Comparison of ENCODE assay signal across 8 cellular contexts in the genomic region with DNA sequence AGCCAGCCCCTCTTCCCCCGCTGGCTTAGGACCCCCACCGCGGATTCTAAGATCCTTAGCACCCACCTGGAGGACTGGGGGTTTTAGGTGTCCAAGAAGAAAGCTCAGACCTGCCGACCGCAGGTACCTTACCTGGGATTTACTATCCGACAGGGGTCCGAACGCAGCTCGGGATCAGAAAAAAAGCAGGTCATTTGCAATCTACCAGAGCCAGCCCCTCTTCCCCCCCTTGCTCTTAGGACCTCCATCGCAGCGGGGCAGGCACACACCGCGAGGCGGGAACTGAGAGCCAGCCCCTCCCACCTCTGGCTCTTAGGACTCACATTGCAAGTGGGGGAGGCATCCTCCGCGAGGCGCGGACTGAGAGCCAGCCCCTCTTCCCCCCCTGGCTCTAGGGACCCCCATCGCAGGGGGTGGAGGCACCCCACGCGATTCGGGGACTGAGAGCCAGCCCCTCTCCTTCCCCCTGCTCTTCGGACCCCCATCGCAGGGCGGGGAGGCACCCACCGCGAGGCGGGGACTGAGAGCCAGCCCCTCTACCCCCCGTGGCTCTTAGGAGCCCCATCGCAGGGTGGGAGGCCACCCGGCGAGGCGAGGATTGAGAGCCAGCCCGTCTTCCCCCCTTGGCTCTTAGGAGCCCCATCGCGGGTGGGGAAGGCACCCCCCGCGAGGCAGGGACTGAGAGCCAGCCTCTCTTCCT. TPM values are rescaled to one million over a fixed set of nuclear protein-coding genes. Genes with fewer than 3 reads are reported as not detected.
DNase-seq lines count a peak whose midpoint lies in the region; ATAC-seq and TF ChIP-seq lines count a peak whose summit lies in the region.

No MANE protein-coding gene starts in this region.

- peak overlapping the region; percentile 79 for H3K4me3 Mint-ChIP-seq in CD8-positive, alpha-beta T cell
- peak overlapping the region; percentile 52 for H3K4me3 Mint-ChIP-seq in activated naive CD8-positive, alpha-beta T cell treated with anti-CD3 and anti-CD28 coated beads, Interleukin-2, amount 50 U/mL, for 24 hours

- H3K27ac ChIP-seq in CD8-positive, alpha-beta T cell (ENCODE audit: low read depth, low read length), result no peak overlapping the region
- no peak overlapping the region for H3K27ac ChIP-seq in stomach smooth muscle (ENCODE audit: low read length)
- H3K27ac ChIP-seq in PC-3 (ENCODE audit: low read length), result no peak overlapping the region

- peaks cover 4% of the 10 kb centered on the region for H3K4me1 Mint-ChIP-seq in CD8-positive, alpha-beta T cell (ENCODE audit: low read depth)
- peaks cover 7% of the 10 kb centered on the region for H3K4me1 Mint-ChIP-seq in activated naive CD8-positive, alpha-beta T cell treated with anti-CD3 and anti-CD28 coated beads, Interleukin-2, amount 50 U/mL, for 24 hours

- H3K27me3 Mint-ChIP-seq in CD8-positive, alpha-beta T cell (ENCODE audit: low read depth), result no peaks in the 10 kb centered on the region
- peaks cover 21% of the 10 kb centered on the region for H3K27me3 Mint-ChIP-seq in activated naive CD8-positive, alpha-beta T cell treated with anti-CD3 and anti-CD28 coated beads, Interleukin-2, amount 50 U/mL, for 24 hours

- no peaks in the 10 kb centered on the region for H3K79me2 ChIP-seq in PC-3 (ENCODE audit: low read length)

- POLR2A ChIA-PET in CD8-positive, alpha-beta T cell (lab: Charles Lee), result no interaction called here
- POLR2A ChIA-PET in PC-3 (lab: Charles Lee; ENCODE audit: unreplicated experiment), result no interaction called here

- peak; percentile 69 for ATAC-seq in CD8-positive, alpha-beta T cell
- ATAC-seq in activated naive CD8-positive, alpha-beta T cell treated with anti-CD3 and anti-CD28 coated beads, Interleukin-2, amount 50 U/mL, for 24 hours, result peak; percentile 60
- peak; percentile 52 for ATAC-seq in left colon
- ATAC-seq in HG02970 (IDR thresholded peaks at IDR 0.05; ENCODE audit: low FRiP score, unreplicated experiment), result no peak
- ATAC-seq in PC-3, result no peak

- peak overlapping the region; percentile 52 for H3K4me3 ChIP-seq in CD8-positive, alpha-beta T cell (ENCODE audit: low read depth, low read length)
- H3K4me3 ChIP-seq in H7 (ENCODE audit: insufficient read depth, low read depth, low read length) (peak overlapping the region; percentile 51), stomach smooth muscle (ENCODE audit: low read length in 2 of 2) (peak overlapping the region; percentile 27 to 66), PC-3 (ENCODE audit: low read length) (no peak overlapping the region)

- H3K9me3 Mint-ChIP-seq in CD8-positive, alpha-beta T cell, result no peaks in the 10 kb centered on the region
- no peaks in the 10 kb centered on the region for H3K9me3 Mint-ChIP-seq in activated naive CD8-positive, alpha-beta T cell treated with anti-CD3 and anti-CD28 coated beads, Interleukin-2, amount 50 U/mL, for 24 hours

- no peaks in the 10 kb centered on the region for H3K36me3 ChIP-seq in CD8-positive, alpha-beta T cell (ENCODE audit: insufficient read depth, low read length)
- H3K36me3 ChIP-seq in H7 (replicated peaks; ENCODE audit: control insufficient read depth, insufficient read depth, low read length) (no peaks in the 10 kb centered on the region), stomach smooth muscle (ENCODE audit: control insufficient read depth in 2 of 2, insufficient read depth in 2 of 2, low read length in 2 of 2) (no peaks in the 10 kb centered on the region), PC-3 (ENCODE audit: low read depth, low read length) (no peaks in the 10 kb centered on the region)

- H3K9ac ChIP-seq in stomach smooth muscle (ENCODE audit: low read length in 2 of 2) (peak overlapping the region in 1 of 2 donors; percentile 21), PC-3 (ENCODE audit: low read length) (no peak overlapping the region)

- no TSS peak for BruUV-seq in PC-3 (replicated peaks; lab: Mats Ljungman, UMichigan)

- TF ChIP-seq CTCF in CD8-positive, alpha-beta T cell (IDR thresholded peaks at IDR 0.05), result no peak
- TF ChIP-seq CTCF in PC-3 (conservative IDR thresholded peaks at IDR 0.05; ENCODE audit: low read depth, low read length), result no peak

- no peaks in the 10 kb centered on the region for H3F3A ChIP-seq in PC-3 (ENCODE audit: low read length, unreplicated experiment)

- H3K9me2 ChIP-seq in PC-3 (replicated peaks; ENCODE audit: low read length), result no peaks in the 10 kb centered on the region

- H2AFZ ChIP-seq in PC-3 (ENCODE audit: low read length), result no peak overlapping the region

- peak in 4 of 7 experiments; percentile 39 to 64 (median 46) for DNase-seq in CD8-positive, alpha-beta T cell
- DNase-seq in H7 (peak; percentile 87), NCI-H2196 (lab: John Stamatoyannopoulos, UW; ENCODE audit: unreplicated experiment) (peak; percentile 66), left colon (no peak), PC-3 (no peak)
- no peak for DNase-seq in activated naive CD8-positive, alpha-beta T cell treated with anti-CD3 and anti-CD28 coated beads, Interleukin-2, amount 50 U/mL, for 24 hours

- CTCF ChIA-PET in CD8-positive, alpha-beta T cell (lab: Charles Lee), result no interaction called here
- CTCF ChIA-PET in PC-3 (lab: Charles Lee), result no interaction called here

- no peak overlapping the region for H3K27ac Mint-ChIP-seq in CD8-positive, alpha-beta T cell
- H3K27ac Mint-ChIP-seq in activated naive CD8-positive, alpha-beta T cell treated with anti-CD3 and anti-CD28 coated beads, Interleukin-2, amount 50 U/mL, for 24 hours, result no peak overlapping the region

- H3K36me3 Mint-ChIP-seq in CD8-positive, alpha-beta T cell, result no peaks in the 10 kb centered on the region
- no peaks in the 10 kb centered on the region for H3K36me3 Mint-ChIP-seq in activated naive CD8-positive, alpha-beta T cell treated with anti-CD3 and anti-CD28 coated beads, Interleukin-2, amount 50 U/mL, for 24 hours (ENCODE audit: low read depth)

- intact Hi-C loops in CD8-positive, alpha-beta T cell (cut with DNase I, micrococcal nuclease), result loop anchor here in 1 of 2 experiments (5.0 kb wide), 1 partner anchor 118 kb away; no protein-coding TSS in a partner anchor
- intact Hi-C loops in left colon (cut with DNase I, micrococcal nuclease), result no loop called here
- intact Hi-C loops in PC-3 (cut with micrococcal nuclease), result no loop called here

- H3K27me3 ChIP-seq in CD8-positive, alpha-beta T cell (ENCODE audit: insufficient read depth, low read length), result no peaks in the 10 kb centered on the region
- H3K27me3 ChIP-seq in H7 (ENCODE audit: control insufficient read depth, insufficient read depth, low read length) (peaks cover 34% of the 10 kb centered on the region), stomach smooth muscle (ENCODE audit: control insufficient read depth in 1 of 2, insufficient read depth in 2 of 2, low read length in 2 of 2) (peaks cover 8 to 24% of the 10 kb centered on the region in 2 donors), PC-3 (ENCODE audit: low read length) (peaks cover 7% of the 10 kb centered on the region)

- H3K4me1 ChIP-seq in CD8-positive, alpha-beta T cell (ENCODE audit: insufficient read depth, low read length), result peaks cover 16% of the 10 kb centered on the region
- peaks cover 28% of the 10 kb centered on the region for H3K4me1 ChIP-seq in stomach smooth muscle (ENCODE audit: control insufficient read depth, insufficient read depth, low read length)
- H3K4me1 ChIP-seq in PC-3 (ENCODE audit: insufficient read depth, low read length), result peaks cover 8% of the 10 kb centered on the region; the same call in 1 of the 2 replicates

- no peak overlapping the region for H3K4me2 ChIP-seq in PC-3 (ENCODE audit: low read length)

- H3K9me3 ChIP-seq in CD8-positive, alpha-beta T cell (ENCODE audit: low read length), result no peaks in the 10 kb centered on the region
- H3K9me3 ChIP-seq in stomach smooth muscle (ENCODE audit: control insufficient read depth in 2 of 2, low read length in 2 of 2) (no peaks in the 10 kb centered on the region), PC-3 (ENCODE audit: low read length) (no peaks in the 10 kb centered on the region)

- no peaks in the 10 kb centered on the region for H4K20me1 ChIP-seq in PC-3 (ENCODE audit: low read length)

RNA-seq across cellular contexts. Expression of gene DDX11, which starts 45.3 kb away (rescaled TPM):
- total RNA-seq in CD8-positive, alpha-beta T cell, result 10 to 100 TPM; 49.7 to 55.2 TPM
- 81.4 and 95.9 TPM in 2 replicates for total RNA-seq in H7 (2014; rRNA removed; shearing (Covaris generic))
- total RNA-seq in left colon, result 10 to 100 TPM; 15.5 to 51.4 TPM
- total RNA-seq in PC-3 (2014; rRNA removed), result 53.8 and 72.2 TPM in 2 replicates

Comparison
In these comparisons a context has a peak if more than half of its experiments do, and no peak if none do; other contexts are left out.
1. ATAC-seq: peak in CD8-positive, alpha-beta T cell (single experiment), activated naive CD8-positive, alpha-beta T cell treated with anti-CD3 and anti-CD28 coated beads, Interleukin-2, amount 50 U/mL, for 24 hours (single experiment) and left colon (single experiment); none in HG02970 (single experiment) and PC-3 (single experiment).
2. DNase-seq: peak in CD8-positive, alpha-beta T cell (4 of 7), H7 (single experiment) and NCI-H2196 (single experiment); none in activated naive CD8-positive, alpha-beta T cell treated with anti-CD3 and anti-CD28 coated beads, Interleukin-2, amount 50 U/mL, for 24 hours (single experiment), left colon (0 of 2) and PC-3 (single experiment).